Comparison of ENCODE assay signal across 21 cellular contexts in the genomic region with DNA sequence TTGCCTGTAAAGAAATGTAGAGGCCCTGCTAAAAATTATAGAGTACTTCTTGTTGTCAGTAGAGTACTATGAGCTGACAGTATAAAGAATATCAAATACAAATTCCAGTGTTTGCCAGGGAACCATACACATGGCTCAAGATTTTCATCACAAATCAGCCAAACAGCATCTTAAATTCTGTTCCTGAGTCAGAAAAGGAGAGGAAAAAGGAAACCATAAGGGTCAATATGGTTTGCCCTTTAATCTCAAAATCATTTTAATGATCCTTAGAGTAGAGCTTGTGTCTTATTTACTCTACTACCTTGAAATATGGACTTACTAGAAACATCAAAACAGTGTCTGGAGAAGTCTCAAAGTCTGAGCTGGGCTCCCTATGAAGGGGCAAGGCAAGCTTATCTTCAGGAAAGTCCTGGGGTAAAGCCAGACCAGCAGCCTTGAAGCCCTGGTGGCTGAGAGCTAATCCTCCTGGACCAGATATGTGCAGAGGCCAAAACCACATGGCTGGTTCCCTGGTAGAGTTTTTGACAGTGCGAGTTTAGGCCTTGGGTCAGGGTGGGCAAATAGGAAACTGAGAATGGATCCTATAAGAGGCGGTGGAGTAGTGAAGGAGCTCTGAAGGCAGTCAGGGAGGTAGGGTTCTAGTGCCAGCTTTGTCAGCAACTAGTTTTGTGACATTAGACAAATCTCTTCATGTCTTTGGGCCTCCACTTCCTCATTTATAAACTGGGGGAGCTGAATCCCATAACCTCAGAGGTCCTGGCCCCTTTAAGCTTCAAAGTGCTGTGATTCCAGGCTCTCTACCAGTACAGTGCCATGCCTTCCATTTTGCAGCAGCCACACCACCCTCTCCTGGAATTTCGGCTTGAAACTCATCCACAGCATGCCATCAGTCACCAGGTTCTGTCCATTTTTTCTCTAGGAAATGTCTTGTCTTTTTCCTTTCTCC. TPM values are rescaled to one million over a fixed set of nuclear protein-coding genes. Genes with fewer than 3 reads are reported as not detected.
DNase-seq lines count a peak whose midpoint lies in the region; ATAC-seq, FAIRE-seq and TF ChIP-seq lines count a peak whose summit lies in the region.
"Had no signal": no experiment of that assay in that cellular context is flagged by ENCODE, and none has a peak within 500 bp of the region (broad histone marks: within the 10 kb centered on the region; RNA-seq: fewer than 3 reads in every experiment).

No MANE protein-coding gene starts in this region.

- 83 to 95% (median 94%) methylated on average over 3 of the region's 3 CpGs for WGBS in heart left ventricle, 4 donors
- WGBS in GM12878 (ENCODE audit: insufficient coverage, insufficient replicate concordance, low lambda C conversion rate, missing lambda C conversion rate): 64% methylated on average over 3 of the region's 3 CpGs

- peaks cover 2% of the 10 kb centered on the region for H3K36me3 Mint-ChIP-seq in activated naive CD8-positive, alpha-beta T cell treated with anti-CD3 and anti-CD28 coated beads, Interleukin-2, amount 50 U/mL, for 24 hours (ENCODE audit: low read depth)
- H3K36me3 Mint-ChIP-seq: activated CD8-positive, alpha-beta memory T cell treated with anti-CD3 and anti-CD28 coated beads, Interleukin-2, amount 10 ng/mL, durations not matched to agents 7 days and 5 days; brain; natural killer cell had no signal

- no peak for DNase-seq in heart left ventricle
- no peak for DNase-seq in left ventricle myocardium superior
- no peak for DNase-seq in GM12878 (ENCODE audit: low read depth, low spot score)
- peak; percentile 83 for DNase-seq in myocyte (ENCODE audit: low read depth)
- DNase-seq in uterus: no peak
- DNase-seq in activated naive CD8-positive, alpha-beta T cell treated with anti-CD3 and anti-CD28 coated beads, Interleukin-2, amount 50 U/mL, for 24 hours: no peak
- no peak for DNase-seq in KG1 (lab: John Stamatoyannopoulos, UW)
- DNase-seq: activated CD8-positive, alpha-beta memory T cell treated with anti-CD3 and anti-CD28 coated beads, Interleukin-2, amount 10 ng/mL, durations not matched to agents 7 days and 5 days; activated effector memory CD4-positive, alpha-beta T cell treated with anti-CD3 and anti-CD28 coated beads, Interleukin-2, amount 50 U/mL, for 16 hours; effector CD8-positive, alpha-beta T cell; EL; HCEC 1CT; IMR-90; natural killer cell; NCI-H1417 treated with DMSO at 0.1 percent for 48 hours; NK-92 treated with Interleukin-12 subunit alpha and Interleukin-12 subunit beta, amount 100 ng/mL, for 24 hours; Right ventricle myocardium superior had no signal

- no peak for FAIRE-seq in GM12878 (lab: Jason Lieb, UNC)

- H3K4me3 Mint-ChIP-seq in activated naive CD8-positive, alpha-beta T cell treated with anti-CD3 and anti-CD28 coated beads, Interleukin-2, amount 50 U/mL, for 24 hours: no peak overlapping the region
- H3K4me3 Mint-ChIP-seq: activated CD8-positive, alpha-beta memory T cell treated with anti-CD3 and anti-CD28 coated beads, Interleukin-2, amount 10 ng/mL, durations not matched to agents 7 days and 5 days; brain; natural killer cell had no signal

- no peak overlapping the region for H3K27ac Mint-ChIP-seq in activated naive CD8-positive, alpha-beta T cell treated with anti-CD3 and anti-CD28 coated beads, Interleukin-2, amount 50 U/mL, for 24 hours
- H3K27ac Mint-ChIP-seq: activated CD8-positive, alpha-beta memory T cell treated with anti-CD3 and anti-CD28 coated beads, Interleukin-2, amount 10 ng/mL, durations not matched to agents 7 days and 5 days; natural killer cell had no signal

- H3K4me1 Mint-ChIP-seq in activated naive CD8-positive, alpha-beta T cell treated with anti-CD3 and anti-CD28 coated beads, Interleukin-2, amount 50 U/mL, for 24 hours: peaks cover 13% of the 10 kb centered on the region
- H3K4me1 Mint-ChIP-seq: natural killer cell had no signal

- ATAC-seq in heart left ventricle (no peak), left ventricle myocardium superior (no peak), GM12878 (no peak), GM19455 (IDR thresholded peaks at IDR 0.05; ENCODE audit: unreplicated experiment) (no peak)
- no peak for ATAC-seq in activated naive CD8-positive, alpha-beta T cell treated with anti-CD3 and anti-CD28 coated beads, Interleukin-2, amount 50 U/mL, for 24 hours
- ATAC-seq: activated CD4-positive, CD25-positive, alpha-beta regulatory T cell treated with anti-CD3 and anti-CD28 coated beads, Interleukin-2, amount 50 U/mL, for 24 hours; activated CD8-positive, alpha-beta memory T cell treated with anti-CD3 and anti-CD28 coated beads, Interleukin-2, amount 10 ng/mL, durations not matched to agents 7 days and 5 days; natural killer cell had no signal

- TF ChIP-seq RAD21 in GM12878 (IDR thresholded peaks at IDR 0.05; ENCODE audit: insufficient read depth, low read depth, low read length): no peak

- peaks cover 0 to 95% (median 60%) of the 10 kb centered on the region in 12 donors for H3K4me1 ChIP-seq in heart left ventricle
- no peaks in the 10 kb centered on the region for H3K4me1 ChIP-seq in GM12878 (ENCODE audit: control insufficient read depth, insufficient read depth, low read length)
- peaks cover 0 to 8% of the 10 kb centered on the region in 2 donors for H3K4me1 ChIP-seq in uterus

- TF ChIP-seq POLR2A in heart left ventricle (IDR thresholded peaks at IDR 0.05) (no peak), GM12878 (IDR thresholded peaks at IDR 0.05; ENCODE audit: low read depth, low read length) (no peak), uterus (IDR thresholded peaks at IDR 0.05) (no peak)

- in situ Hi-C loops in GM12878 (cut with MboI): no loop called here

- intact Hi-C loops in heart left ventricle (cut with DNase I): loop anchor here in 1 of 10 donors (10.0 kb wide), 1 partner anchor 65 kb away; no protein-coding TSS in a partner anchor
- intact Hi-C loops in left ventricle myocardium superior (cut with micrococcal nuclease): no loop called here
- intact Hi-C loops in GM12878 (cut with micrococcal nuclease; ENCODE audit: unreplicated experiment): no loop called here
- intact Hi-C loops in uterus (cut with DNase I; ENCODE audit: low total_unique reads): no loop called here

- H3K36me3 ChIP-seq in heart left ventricle (no peaks in the 10 kb centered on the region), GM12878 (ENCODE audit: control insufficient read depth in 2 of 2, insufficient read depth in 2 of 2, low read length in 1 of 2) (no peaks in the 10 kb centered on the region), uterus (no peaks in the 10 kb centered on the region)
- H3K36me3 ChIP-seq: right atrium auricular region had no signal

- TF ChIP-seq EP300 in GM12878 (IDR thresholded peaks at IDR 0.05; ENCODE audit: borderline replicate concordance in 1 of 2, control insufficient read depth in 1 of 2, low read depth in 2 of 2, low read length in 2 of 2): no peak

- POLR2A ChIA-PET in GM12878 (lab: Charles Lee): interaction anchor here (1.0 kb wide), 1 partner anchor 9 kb away, joined by 5 read pairs; no protein-coding TSS in a partner anchor

- TF ChIP-seq CTCF in heart left ventricle (IDR thresholded peaks at IDR 0.05) (no peak), GM12878 (IDR thresholded peaks at IDR 0.05 in 2 of 3, conservative IDR thresholded peaks at IDR 0.05 in 1 of 3; ENCODE audit: control insufficient read depth in 2 of 3, extremely low read depth in 1 of 3, insufficient read depth in 1 of 3, low read depth in 3 of 3, low read length in 3 of 3) (no peak), uterus (IDR thresholded peaks at IDR 0.05) (no peak)

- no peaks in the 10 kb centered on the region for H3K27me3 Mint-ChIP-seq in activated naive CD8-positive, alpha-beta T cell treated with anti-CD3 and anti-CD28 coated beads, Interleukin-2, amount 50 U/mL, for 24 hours
- H3K27me3 Mint-ChIP-seq: activated CD8-positive, alpha-beta memory T cell treated with anti-CD3 and anti-CD28 coated beads, Interleukin-2, amount 10 ng/mL, durations not matched to agents 7 days and 5 days; brain had no signal

- H3K27ac ChIP-seq in heart left ventricle (peak overlapping the region in 8 of 12 donors; percentile 2 to 56 (median 11)), GM12878 (ENCODE audit: control insufficient read depth, insufficient read depth) (no peak overlapping the region), uterus (peak overlapping the region; percentile 33 to 61)

- H3K27me3 ChIP-seq in heart left ventricle (no peaks in the 10 kb centered on the region), GM12878 (replicated peaks in 1 of 2; ENCODE audit: control insufficient read depth in 2 of 2, insufficient read depth in 2 of 2, low read length in 1 of 2) (no peaks in the 10 kb centered on the region), uterus (no peaks in the 10 kb centered on the region)
- H3K27me3 ChIP-seq: right atrium auricular region had no signal

- H3K4me3 ChIP-seq in heart left ventricle (no peak overlapping the region), GM12878 (no peak overlapping the region), uterus (no peak overlapping the region)
- H3K4me3 ChIP-seq: right atrium auricular region had no signal

- no peak overlapping the region for H2AFZ ChIP-seq in GM12878 (ENCODE audit: control insufficient read depth, low read depth, low read length)

- RAD21 ChIA-PET in GM12878 (lab: Charles Lee; ENCODE audit: unreplicated experiment): interaction anchor here (1.6 kb wide), 1 partner anchor 10 kb away, joined by 6 read pairs; no protein-coding TSS in a partner anchor

- no TSS peak for BruUV-seq in GM12878 (replicated peaks; lab: Mats Ljungman, UMichigan)

- H3K4me2 ChIP-seq in GM12878 (ENCODE audit: control insufficient read depth, insufficient read depth): no peak overlapping the region

- H3K9me3 ChIP-seq in heart left ventricle (no peaks in the 10 kb centered on the region), GM12878 (replicated peaks; ENCODE audit: control insufficient read depth, insufficient read depth, low read length) (no peaks in the 10 kb centered on the region), uterus (no peaks in the 10 kb centered on the region)
- H3K9me3 ChIP-seq: right atrium auricular region had no signal

- no peaks in the 10 kb centered on the region for H3K79me2 ChIP-seq in GM12878 (ENCODE audit: control insufficient read depth, insufficient read depth, low read length)

- CTCF ChIA-PET in GM12878 (lab: Yijun Ruan, JAX): interaction anchor here (1.1 to 1.4 kb wide), 3 partner anchors 9 to 190 kb away, joined by 3 to 4 read pairs (median 3); a partner anchor contains a TSS

- no peaks in the 10 kb centered on the region for H3K9me3 Mint-ChIP-seq in activated naive CD8-positive, alpha-beta T cell treated with anti-CD3 and anti-CD28 coated beads, Interleukin-2, amount 50 U/mL, for 24 hours
- H3K9me3 Mint-ChIP-seq: brain, natural killer cell had no signal

- no peak overlapping the region for H3K9ac ChIP-seq in GM12878 (ENCODE audit: control insufficient read depth, insufficient read depth, low read length)

- SMC1A ChIA-PET in GM12878 (lab: Charles Lee; ENCODE audit: uncharacterized antibody, unreplicated experiment): interaction anchor here (0.7 to 2.3 kb wide), 7 partner anchors 8 to 316 kb away, joined by 3 to 12 read pairs (median 5); no protein-coding TSS in a partner anchor

- no peaks in the 10 kb centered on the region for H4K20me1 ChIP-seq in GM12878 (ENCODE audit: control insufficient read depth, insufficient read depth)

RNA-seq across cellular contexts. Expression of a gene that starts 38.9 kb away (rescaled TPM):
- total RNA-seq in heart left ventricle (10 to 100 TPM; 16.3 to 38.3 (median 32.4) TPM), left ventricle myocardium superior (26.2 TPM), GM12878 (2014; rRNA removed) (6.7 and 9.1 TPM in 2 replicates), GM12878 (2014; rRNA removed; fragmentation: Illumina TruSeq; extraction: Trizol) (5.9 and 7.3 TPM in 2 replicates), GM12878 (2021) (14.2 and 14.3 TPM in 2 replicates), myocyte (12.3 and 13.7 TPM in 2 replicates), uterus (100 to 1,000 TPM in 1 of 4 donors, 10 to 100 TPM in 3; 49.8 to 178 (median 75.1) TPM)
- polyA plus RNA-seq in heart left ventricle (1 to 10 TPM; 8.0 to 8.3 TPM), GM12878 (2011; rRNA removed) (7.2 and 8.2 TPM in 2 replicates), GM12878 (2014; fragmentation: Illumina TruSeq; extraction: Trizol) (9.4 and 10.4 TPM in 2 replicates), GM12878 (2014; fragmentation: Nextera tagmentation; extraction: Ambion mirVana) (1 to 10 TPM; 2.1 to 4.0 TPM), GM12878 (2014; rRNA removed) (6.8 and 6.9 TPM in 2 replicates), GM12878 (2016; fragmentation: Nextera tagmentation; extraction: Ambion mirVana) (1 to 10 TPM; 7.8 to 8.5 TPM)
- 58.3 and 67.0 TPM in 2 replicates for total RNA-seq in GM12878 (2013; cell fraction: nucleolus; rRNA removed)
- 6.1 TPM for polyA plus RNA-seq in GM12878 (2011; ENCODE audit: low read depth)
- 7.8 and 8.2 TPM in 2 replicates for polyA plus RNA-seq in GM12878 (2011; cell fraction: cytosol; rRNA removed)
- 19.9 and 25.3 TPM in 2 replicates for polyA plus RNA-seq in GM12878 (2011; cell fraction: nucleus; rRNA removed)
- 4.0 and 4.6 TPM in 2 replicates for polyA plus RNA-seq in GM12878 (2012)
- polyA minus RNA-seq in GM12878 (2011; rRNA and poly(A)+ RNA removed): 17.8 and 18.6 TPM in 2 replicates
- polyA minus RNA-seq in GM12878 (2011; cell fraction: cytosol; rRNA and poly(A)+ RNA removed): 3.5 and 7.1 TPM in 2 replicates
- 17.4 and 32.3 TPM in 2 replicates for polyA minus RNA-seq in GM12878 (2011; cell fraction: nucleus; rRNA and poly(A)+ RNA removed)
- polyA plus RNA-seq in myocyte (2012): 6.4 TPM
